Comparison of ENCODE assay signal across 11 cellular contexts in genomic region chr1:41902125-41902524, GRCh38. TPM values are rescaled to one million over a fixed set of nuclear protein-coding genes. Genes with fewer than 3 reads are reported as not detected.
DNase-seq lines count a peak whose midpoint lies in the region; ATAC-seq, FAIRE-seq and TF ChIP-seq lines count a peak whose summit lies in the region.
"Had no signal": no experiment of that assay in that cellular context is flagged by ENCODE, and none has a peak within 500 bp of the region (broad histone marks: within the 10 kb centered on the region; RNA-seq: fewer than 3 reads in every experiment).

No MANE protein-coding gene starts in this region.

- no peaks in the 10 kb centered on the region for H3K27me3 Mint-ChIP-seq in activated CD4-positive, alpha-beta memory T cell treated with anti-CD3 and anti-CD28 coated beads, Interleukin-2, amount 10 ng/mL, durations not matched to agents 7 days and 5 days

- no peaks in the 10 kb centered on the region for H3K9me3 ChIP-seq in liver (ENCODE audit: control insufficient read depth in 4 of 4, low read length in 3 of 4)
- H3K9me3 ChIP-seq in HepG2 (ENCODE audit: low read length) = no peaks in the 10 kb centered on the region
- no peaks in the 10 kb centered on the region for H3K9me3 ChIP-seq in right cardiac atrium (ENCODE audit: control insufficient read depth, low read length)

- H3K9ac ChIP-seq in liver (ENCODE audit: low read depth in 1 of 2, low read length in 2 of 2) = no peak overlapping the region
- no peak overlapping the region for H3K9ac ChIP-seq in HepG2 (ENCODE audit: insufficient read depth, low read depth, low read length)
- H3K9ac ChIP-seq: parathyroid adenoma had no signal

- POLR2A ChIA-PET in HepG2 (lab: Yijun Ruan, JAX) = no interaction called here
- POLR2A ChIA-PET in activated CD4-positive, alpha-beta memory T cell treated with anti-CD3 and anti-CD28 coated beads, Interleukin-2, amount 10 ng/mL, durations not matched to agents 7 days and 5 days (lab: Charles Lee) = interaction anchor here (1.1 to 9.0 kb wide), 4 partner anchors 10 to 15 kb away, joined by 3 to 103 read pairs (median 8); partner anchors contain the start of gene HIVEP3

- H3K9me3 Mint-ChIP-seq in activated CD4-positive, alpha-beta memory T cell treated with anti-CD3 and anti-CD28 coated beads, Interleukin-2, amount 10 ng/mL, durations not matched to agents 7 days and 5 days = no peaks in the 10 kb centered on the region

- no peaks in the 10 kb centered on the region for H3K27me3 ChIP-seq in liver (ENCODE audit: control insufficient read depth in 4 of 4, insufficient read depth in 4 of 4, low read length in 3 of 4)
- no peaks in the 10 kb centered on the region; a peak in 1 of 5 replicates for H3K27me3 ChIP-seq in HepG2 (ENCODE audit: control insufficient read depth in 1 of 2, insufficient read depth in 2 of 2, low read length in 2 of 2)
- H3K27me3 ChIP-seq in right cardiac atrium (ENCODE audit: control insufficient read depth, insufficient read depth) = no peaks in the 10 kb centered on the region

- peak overlapping the region; percentile 36 for H3K4me3 Mint-ChIP-seq in activated CD4-positive, alpha-beta memory T cell treated with anti-CD3 and anti-CD28 coated beads, Interleukin-2, amount 10 ng/mL, durations not matched to agents 7 days and 5 days

- peaks cover 5% of the 10 kb centered on the region for H3K36me3 Mint-ChIP-seq in activated CD4-positive, alpha-beta memory T cell treated with anti-CD3 and anti-CD28 coated beads, Interleukin-2, amount 10 ng/mL, durations not matched to agents 7 days and 5 days (ENCODE audit: low read depth)

- in situ Hi-C loops in HepG2 (cut with HindIII; ENCODE audit: extremely low pct_ligation_motif_present, low pct_unique_long_range_greater_than_20kb) = no loop called here

- no peak for TF ChIP-seq RAD21 in liver (IDR thresholded peaks at IDR 0.05)
- no peak for TF ChIP-seq RAD21 in HepG2 (CRISPR knock-in tag; IDR thresholded peaks at IDR 0.05)

- H3K4me2 ChIP-seq in HepG2 (ENCODE audit: low read depth, low read length) = no peak overlapping the region

- WGBS in liver = 58% methylated on average over 3 of the region's 3 CpGs
- 0% methylated on average over 3 of the region's 3 CpGs for WGBS in HepG2 (ENCODE audit: low lambda C conversion rate)
- 25% methylated on average over 3 of the region's 3 CpGs for whole genome bisulfite sequencing in right cardiac atrium

- H3K36me3 ChIP-seq in liver (ENCODE audit: control insufficient read depth in 4 of 4, insufficient read depth in 3 of 4, low read depth in 1 of 4, low read length in 3 of 4) = no peaks in the 10 kb centered on the region
- no peaks in the 10 kb centered on the region for H3K36me3 ChIP-seq in HepG2 (replicated peaks in 1 of 2; ENCODE audit: control insufficient read depth in 1 of 2, insufficient read depth in 2 of 2, low read length in 2 of 2)

- H3K27ac Mint-ChIP-seq in activated CD4-positive, alpha-beta memory T cell treated with anti-CD3 and anti-CD28 coated beads, Interleukin-2, amount 10 ng/mL, durations not matched to agents 7 days and 5 days = peak overlapping the region; percentile 78

- H4K20me1 ChIP-seq in HepG2 (ENCODE audit: insufficient read depth, low read length) = no peaks in the 10 kb centered on the region

- CTCF ChIA-PET in HepG2 (lab: Yijun Ruan, JAX; ENCODE audit: low intra/inter-chr PET ratio, low total read pairs) = no interaction called here
- CTCF ChIA-PET in activated CD4-positive, alpha-beta memory T cell treated with anti-CD3 and anti-CD28 coated beads, Interleukin-2, amount 10 ng/mL, durations not matched to agents 7 days and 5 days (lab: Charles Lee) = interaction anchor here (2.5 kb wide), 1 partner anchor 10 kb away, joined by 12 read pairs; no protein-coding TSS in a partner anchor

- BruUV-seq in HepG2 (replicated peaks; lab: Mats Ljungman, UMichigan) = no TSS peak

- no peaks in the 10 kb centered on the region for H3K79me2 ChIP-seq in HepG2 (ENCODE audit: insufficient read depth, low read length)
- H3K79me2 ChIP-seq: parathyroid adenoma had no signal

- TF ChIP-seq EP300 in HepG2 (IDR thresholded peaks at IDR 0.05; ENCODE audit: low read depth in 2 of 2, low read length in 2 of 2) (no peak), HepG2 (CRISPR knock-in tag; IDR thresholded peaks at IDR 0.05; ENCODE audit: borderline replicate concordance) (no peak)

- H2AFZ ChIP-seq in HepG2 (ENCODE audit: low read length) = no peak overlapping the region
- H2AFZ ChIP-seq: parathyroid adenoma had no signal

- FAIRE-seq in HepG2 (lab: Jason Lieb, UNC) = no peak

- intact Hi-C loops in HepG2 (cut with micrococcal nuclease; ENCODE audit: unreplicated experiment) = no loop called here
- intact Hi-C loops in right cardiac atrium (cut with DNase I) = no loop called here

- DNase-seq in HepG2 (ENCODE audit: low spot score) (no peak), right cardiac atrium (peak; percentile 62 to 72 (median 64)), NCI-H1694 (lab: John Stamatoyannopoulos, UW) (no peak), NCI-H526 (lab: John Stamatoyannopoulos, UW) (no peak), GM19240 (ENCODE audit: insufficient read length, low spot score) (no peak)
- DNase-seq in activated CD4-positive, alpha-beta memory T cell treated with anti-CD3 and anti-CD28 coated beads, Interleukin-2, amount 10 ng/mL, durations not matched to agents 7 days and 5 days = no peak
- DNase-seq in stimulated activated naive CD4-positive, alpha-beta T cell treated with Interleukin-2 at 50 U/mL for 16 hours (lab: John Stamatoyannopoulos, UW) = no peak
- DNase-seq: erythroblast; stimulated activated CD8-positive, alpha-beta memory T cell treated with anti-CD3 and anti-CD28 coated beads, Interleukin-4, amount 100 ng/mL, for 48 hours had no signal

- TF ChIP-seq CTCF in liver (IDR thresholded peaks at IDR 0.05; ENCODE audit: low read depth, low read length, missing input control) (no peak), HepG2 (CRISPR knock-in tag; IDR thresholded peaks at IDR 0.05) (no peak)

- ATAC-seq in HepG2 = no peak
- peak; percentile 76 to 90 for ATAC-seq in right cardiac atrium

- peaks cover 77% of the 10 kb centered on the region for H3K4me1 Mint-ChIP-seq in activated CD4-positive, alpha-beta memory T cell treated with anti-CD3 and anti-CD28 coated beads, Interleukin-2, amount 10 ng/mL, durations not matched to agents 7 days and 5 days

- H3K27ac ChIP-seq in liver (ENCODE audit: low read depth in 1 of 2, low read length in 2 of 2) (peak overlapping the region; percentile 21 to 43), HepG2 (ENCODE audit: extremely low read length, insufficient read depth, low read length) (no peak overlapping the region), right cardiac atrium (ENCODE audit: low read length) (no peak overlapping the region)
- H3K27ac ChIP-seq: parathyroid adenoma had no signal

- H3K4me3 ChIP-seq in liver (ENCODE audit: low read depth in 1 of 3, low read length in 3 of 3) = no peak overlapping the region
- no peak overlapping the region for H3K4me3 ChIP-seq in HepG2 (replicated peaks in 1 of 3; ENCODE audit: insufficient read depth in 1 of 3, low read depth in 2 of 3, low read length in 3 of 3)
- H3K4me3 ChIP-seq in right cardiac atrium (ENCODE audit: low read length) = no peak overlapping the region

- H3K4me1 ChIP-seq in liver (ENCODE audit: control insufficient read depth in 4 of 4, insufficient read depth in 4 of 4, low read length in 3 of 4) (no peaks in the 10 kb centered on the region), HepG2 (ENCODE audit: insufficient read depth, low read length) (no peaks in the 10 kb centered on the region), right cardiac atrium (ENCODE audit: control insufficient read depth, insufficient read depth, low read length) (peaks cover 20% of the 10 kb centered on the region)
- H3K4me1 ChIP-seq: parathyroid adenoma had no signal

- TF ChIP-seq POLR2A in HepG2 (IDR thresholded peaks at IDR 0.05; ENCODE audit: insufficient read depth in 1 of 2, low read depth in 2 of 2, low read length in 2 of 2) = no peak

TF ChIP-seq in liver, 16 proteins besides CTCF, POLR2A, EP300 and RAD21 (continues in another document):
- TF ChIP-seq RXRA (IDR thresholded peaks at IDR 0.05) (peak; percentile 17 to 37), YY1 (IDR thresholded peaks at IDR 0.05) (no peak), SP1 (IDR thresholded peaks at IDR 0.05) (peak; percentile 29), NR2F2 (IDR thresholded peaks at IDR 0.05) (peak; percentile 78)

TF ChIP-seq in HepG2, 621 proteins besides CTCF, POLR2A, EP300 and RAD21:
- TF ChIP-seq ZNF354B (CRISPR knock-in tag; IDR thresholded peaks at IDR 0.05) = no peak
- TF ChIP-seq JUN (CRISPR knock-in tag; IDR thresholded peaks at IDR 0.05) = no peak

RNA-seq across cellular contexts. Expression of gene HIVEP3, which starts 16.6 kb away (rescaled TPM):
- total RNA-seq in liver (1 to 10 TPM in 1 of 2 donors, under 1 TPM in 1; 0.93 to 1.6 TPM), HepG2 (2016; rRNA removed; fragmentation: Illumina TruSeq; extraction: Trizol) (not detected in 2 replicates), right cardiac atrium (1 to 10 TPM; 6.3 to 7.9 (median 7.4) TPM)
- polyA plus RNA-seq in liver (1 to 10 TPM; 1.4 to 1.5 TPM), HepG2 (2011; rRNA removed) (0.01 and 0.05 TPM in 2 replicates), right cardiac atrium (6.5 TPM)
- 0.18 TPM in 1 of 2 replicates, not detected in the other for total RNA-seq in HepG2 (2016; cell fraction: cytosol; rRNA removed; fragmentation: Illumina TruSeq; extraction: Trizol; ENCODE audit: low read depth)
- not detected in 2 replicates for total RNA-seq in HepG2 (2016; cell fraction: insoluble cytoplasmic fraction; rRNA removed; fragmentation: Illumina TruSeq; extraction: Trizol)
- not detected in 2 replicates for total RNA-seq in HepG2 (2016; cell fraction: membrane; rRNA removed; fragmentation: Illumina TruSeq; extraction: Trizol)
- not detected in 2 replicates for total RNA-seq in HepG2 (2016; cell fraction: nucleus; rRNA removed; fragmentation: Illumina TruSeq; extraction: Trizol)
- 0.01 and 0.03 TPM in 2 replicates for polyA plus RNA-seq in HepG2 (2011; cell fraction: cytosol; rRNA removed)
- not detected in 2 replicates for polyA plus RNA-seq in HepG2 (2011; cell fraction: nucleus; rRNA removed)
- 0.01 TPM in 1 of 2 replicates, not detected in the other for polyA plus RNA-seq in HepG2 (2012)
- 0.11 and 0.15 TPM in 2 replicates for polyA plus RNA-seq in HepG2 (2016; cell fraction: cytosol; fragmentation: Illumina TruSeq; extraction: Trizol; ENCODE audit: low read depth)
- polyA plus RNA-seq in HepG2 (2016; cell fraction: insoluble cytoplasmic fraction; fragmentation: Illumina TruSeq; extraction: Trizol; ENCODE audit: low read depth) = not detected in 2 replicates
- polyA plus RNA-seq in HepG2 (2016; cell fraction: membrane; fragmentation: Illumina TruSeq; extraction: Trizol; ENCODE audit: low read depth) = 0.17 and 0.19 TPM in 2 replicates
- not detected in 2 replicates for polyA plus RNA-seq in HepG2 (2016; cell fraction: nucleus; fragmentation: Illumina TruSeq; extraction: Trizol; ENCODE audit: insufficient read depth, low read depth)
- polyA minus RNA-seq in HepG2 (2011; rRNA and poly(A)+ RNA removed; ENCODE audit: low replicate concordance) = 0.70 TPM in 1 of 2 replicates, not detected in the other
- polyA minus RNA-seq in HepG2 (2011; cell fraction: cytosol; rRNA and poly(A)+ RNA removed) = 0.49 TPM in 1 of 2 replicates, not detected in the other
- not detected in 2 replicates for polyA minus RNA-seq in HepG2 (2011; cell fraction: nucleus; rRNA and poly(A)+ RNA removed)
- total RNA-seq in activated CD4-positive, alpha-beta memory T cell treated with anti-CD3 and anti-CD28 coated beads, Interleukin-2, amount 10 ng/mL, durations not matched to agents 7 days and 5 days = 10 to 100 TPM; 27.8 to 28.8 TPM

Comparison
In these comparisons a context has a peak if more than half of its experiments do, and no peak if none do; other contexts are left out.
1. H3K27ac ChIP-seq: peak in liver (2 of 2); none in HepG2 (single experiment) and right cardiac atrium (single experiment).
2. DNase-seq: peak in right cardiac atrium (3 of 3); none in HepG2 (single experiment), activated CD4-positive, alpha-beta memory T cell treated with anti-CD3 and anti-CD28 coated beads, Interleukin-2, amount 10 ng/mL, durations not matched to agents 7 days and 5 days (single experiment), NCI-H1694 (single experiment), NCI-H526 (0 of 2), stimulated activated naive CD4-positive, alpha-beta T cell treated with Interleukin-2 at 50 U/mL for 16 hours (single experiment) and GM19240 (single experiment).